1 cellular context compared by ENCODE assay signal in genomic region chr3:48997102-48997637, GRCh38.
TF ChIP-seq lines count a peak whose summit lies in the region.

No MANE protein-coding gene starts in this region.

TF ChIP-seq in H1, 55 proteins besides CTCF, POLR2A, EP300 and RAD21:
- TF ChIP-seq RXRA (IDR thresholded peaks at IDR 0.05; ENCODE audit: insufficient read depth, low read depth, low read length) (no peak), KDM4A (IDR thresholded peaks at IDR 0.05; ENCODE audit: low read depth, low read length, severe bottlenecking) (no peak), SIX5 (IDR thresholded peaks at IDR 0.05; ENCODE audit: low read depth, low read length) (no peak), ASH2L (IDR thresholded peaks at IDR 0.05; ENCODE audit: low read length) (no peak), YY1 (IDR thresholded peaks at IDR 0.05; ENCODE audit: low read depth, low read length) (no peak), ATF2 (IDR thresholded peaks at IDR 0.05; ENCODE audit: low read length) (no peak), TAF7 (optimal IDR thresholded peaks at IDR 0.05; ENCODE audit: borderline replicate concordance, low read depth, low read length) (no peak)
- TF ChIP-seq, protein P1, sequence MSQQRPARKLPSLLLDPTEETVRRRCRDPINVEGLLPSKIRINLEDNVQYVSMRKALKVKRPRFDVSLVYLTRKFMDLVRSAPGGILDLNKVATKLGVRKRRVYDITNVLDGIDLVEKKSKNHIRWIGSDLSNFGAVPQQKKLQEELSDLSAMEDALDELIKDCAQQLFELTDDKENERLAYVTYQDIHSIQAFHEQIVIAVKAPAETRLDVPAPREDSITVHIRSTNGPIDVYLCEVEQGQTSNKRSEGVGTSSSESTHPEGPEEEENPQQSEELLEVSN (IDR thresholded peaks at IDR 0.05): no peak
